In the genomic region with DNA sequence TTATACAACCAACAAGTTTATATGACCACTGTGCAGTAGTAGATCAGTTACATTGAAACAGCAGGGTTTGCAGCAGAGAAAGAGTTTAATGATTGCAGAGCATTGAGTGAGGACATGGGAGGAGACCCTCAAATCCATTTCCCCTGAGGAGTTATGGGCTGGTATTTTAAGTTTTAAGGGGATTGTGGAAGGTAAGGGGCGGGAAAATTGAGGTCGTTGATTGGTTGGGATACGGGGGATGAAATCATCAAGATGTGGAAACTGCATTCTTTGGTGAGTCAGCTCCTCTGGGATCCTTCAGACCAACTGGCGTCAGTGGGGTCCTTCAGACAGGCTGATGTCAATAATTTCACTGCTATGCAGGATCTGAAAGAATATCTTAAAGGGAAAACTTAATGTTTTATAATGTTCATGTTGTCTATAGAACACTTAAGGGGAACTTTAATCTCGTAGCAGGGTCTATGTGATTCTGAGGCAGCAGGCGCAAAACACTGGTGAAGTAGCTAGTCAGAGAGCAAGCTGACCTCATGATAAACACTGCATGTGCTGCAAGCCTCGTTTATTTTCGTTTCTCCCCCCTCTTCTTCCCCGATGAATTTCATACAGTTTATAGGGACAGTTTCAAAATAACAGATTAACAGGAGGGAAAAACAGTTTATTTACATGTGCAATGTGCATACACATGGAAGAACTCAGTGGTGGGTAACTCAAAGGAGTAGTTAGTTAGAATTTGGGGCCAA, we compare ENCODE assay signal across 1 cellular context.
TF ChIP-seq lines count a peak whose summit lies in the region.

No MANE protein-coding gene starts in this region.

TF ChIP-seq in K562, 482 proteins besides CTCF, POLR2A, EP300 and RAD21:
- TF ChIP-seq TRIM24 (IDR thresholded peaks at IDR 0.05): peak; percentile 39 to 55; a peak in 2 of 4 replicates
- no peak for TF ChIP-seq CHCHD3 (CRISPR knock-in tag; IDR thresholded peaks at IDR 0.05)
- no peak for TF ChIP-seq GABPB2 (CRISPR knock-in tag; conservative IDR thresholded peaks at IDR 0.05)
- TF ChIP-seq JUND (IDR thresholded peaks at IDR 0.05; ENCODE audit: borderline replicate concordance, low read depth, low read length): 0 out of 2 replicates have a peak, but pooled peaks have one; percentile 13
- TF ChIP-seq JUND (tag; IDR thresholded peaks at IDR 0.05; ENCODE audit: borderline replicate concordance, low read depth, low read length): no peak
- TF ChIP-seq C11orf30 (IDR thresholded peaks at IDR 0.05; ENCODE audit: low read depth): 0 out of 2 replicates have a peak, but pooled peaks have one; percentile 6
- TF ChIP-seq, protein P1, sequence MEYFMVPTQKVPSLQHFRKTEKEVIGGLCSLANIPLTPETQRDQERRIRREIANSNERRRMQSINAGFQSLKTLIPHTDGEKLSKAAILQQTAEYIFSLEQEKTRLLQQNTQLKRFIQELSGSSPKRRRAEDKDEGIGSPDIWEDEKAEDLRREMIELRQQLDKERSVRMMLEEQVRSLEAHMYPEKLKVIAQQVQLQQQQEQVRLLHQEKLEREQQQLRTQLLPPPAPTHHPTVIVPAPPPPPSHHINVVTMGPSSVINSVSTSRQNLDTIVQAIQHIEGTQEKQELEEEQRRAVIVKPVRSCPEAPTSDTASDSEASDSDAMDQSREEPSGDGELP (CRISPR knock-in tag; IDR thresholded peaks at IDR 0.05; ENCODE audit: borderline replicate concordance): no peak
- TF ChIP-seq, protein P2, sequence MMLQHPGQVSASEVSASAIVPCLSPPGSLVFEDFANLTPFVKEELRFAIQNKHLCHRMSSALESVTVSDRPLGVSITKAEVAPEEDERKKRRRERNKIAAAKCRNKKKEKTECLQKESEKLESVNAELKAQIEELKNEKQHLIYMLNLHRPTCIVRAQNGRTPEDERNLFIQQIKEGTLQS (IDR thresholded peaks at IDR 0.05): peak; percentile 73
- TF ChIP-seq, protein P2 (CRISPR knock-in tag; conservative IDR thresholded peaks at IDR 0.05): no peak
